In genomic region chrX:70954871-70955270, GRCh38 we compare ENCODE assay signal across 35 cellular contexts. TPM values are rescaled to one million over a fixed set of nuclear protein-coding genes. Genes with fewer than 3 reads are reported as not detected.
"Had no signal": no experiment of that assay in that cellular context is flagged by ENCODE, and none has a peak within 500 bp of the region (broad histone marks: within the 10 kb centered on the region; RNA-seq: fewer than 3 reads in every experiment).

No MANE protein-coding gene starts in this region.

- H3K36me3 Mint-ChIP-seq: naive thymus-derived CD4-positive, alpha-beta T cell; natural killer cell; neural progenitor cell; stimulated activated effector memory CD8-positive, alpha-beta T cell treated with anti-CD3 and anti-CD28 coated beads, Interleukin-12 subunit alpha, Interleukin-12 subunit beta, amount 100 ng/mL, for 72 hours; stimulated activated naive B cell treated with anti-CD40 and anti-IgM and Interleukin-4, amounts not matched to agents 10 μg/mL and 1 μg/mL and 100 μg/mL, for 72 hours had no signal

- H3K9me3 ChIP-seq: ovary, spleen, stomach, thoracic aorta, thyroid gland, tibial nerve, upper lobe of left lung, vagina had no signal

- H3K27ac Mint-ChIP-seq: naive thymus-derived CD4-positive, alpha-beta T cell; natural killer cell; nephron; neural progenitor cell; progenitor cell of endocrine pancreas; stimulated activated effector memory CD8-positive, alpha-beta T cell treated with anti-CD3 and anti-CD28 coated beads, Interleukin-12 subunit alpha, Interleukin-12 subunit beta, amount 100 ng/mL, for 72 hours; stimulated activated naive B cell treated with anti-CD40 and anti-IgM and Interleukin-4, amounts not matched to agents 10 μg/mL and 1 μg/mL and 100 μg/mL, for 72 hours; stimulated activated naive CD8-positive, alpha-beta T cell treated with anti-CD3 and anti-CD28 coated beads, Interleukin-15, Interleukin-2, amounts not matched to agents 100 ng/mL and 50 ng/mL, for 24 hours had no signal

- H3K79me2 ChIP-seq: parathyroid adenoma had no signal

- H3K36me3 ChIP-seq: neural progenitor cell, ovary, spleen, stomach, thoracic aorta, thyroid gland, tibial nerve, upper lobe of left lung, vagina had no signal

- H3K4me2 ChIP-seq: neural progenitor cell, smooth muscle cell had no signal

- H3K4me1 ChIP-seq: neural progenitor cell, parathyroid adenoma, psoas muscle, spleen, stomach, thyroid gland, tibial nerve, upper lobe of left lung, vagina had no signal

- H3K27me3 ChIP-seq: neural progenitor cell, ovary, thyroid gland, tibial nerve, upper lobe of left lung, vagina had no signal

- H3K27ac ChIP-seq: neural progenitor cell, ovary, parathyroid adenoma, psoas muscle, skin epidermis, spleen, stomach, thoracic aorta, thyroid gland, tibial nerve, upper lobe of left lung, vagina had no signal

- DNase-seq: naive thymus-derived CD4-positive, alpha-beta T cell; natural killer cell; occipital lobe; ovary; posterior cingulate gyrus; psoas muscle; right cardiac atrium; spleen; stimulated activated CD4-positive, alpha-beta T cell treated with anti-CD3 and anti-CD28 coated beads, Interleukin-12 subunit alpha, Interleukin-12 subunit beta, amount 100 ng/mL, for 4 hours; stimulated activated CD4-positive, alpha-beta T cell treated with anti-CD3 and anti-CD28 coated beads, Interleukin-1b, Interleukin-23, amount 100 ng/mL, for 48 hours; stimulated activated CD4-positive, alpha-beta T cell treated with anti-CD3 and anti-CD28 coated beads, Interleukin-4, amount 100 ng/mL, for 1 hour; stimulated activated naive B cell treated with anti-CD40 and anti-IgM and Interleukin-4, amounts not matched to agents 10 μg/mL and 1 μg/mL and 100 μg/mL, for 72 hours; stimulated activated naive CD4-positive, alpha-beta T cell treated with Interleukin-2 at 50 U/mL for 16 hours; stomach; thyroid gland; trophoblast cell; upper lobe of left lung had no signal

- H3K4me1 Mint-ChIP-seq: natural killer cell; nephron; neural progenitor cell; stimulated activated effector memory CD8-positive, alpha-beta T cell treated with anti-CD3 and anti-CD28 coated beads, Interleukin-12 subunit alpha, Interleukin-12 subunit beta, amount 100 ng/mL, for 72 hours; stimulated activated naive B cell treated with anti-CD40 and anti-IgM and Interleukin-4, amounts not matched to agents 10 μg/mL and 1 μg/mL and 100 μg/mL, for 72 hours had no signal

- H3K9ac ChIP-seq: neural progenitor cell, parathyroid adenoma had no signal

- H3K9me3 Mint-ChIP-seq: naive thymus-derived CD4-positive, alpha-beta T cell; natural killer cell; stimulated activated effector memory CD8-positive, alpha-beta T cell treated with anti-CD3 and anti-CD28 coated beads, Interleukin-12 subunit alpha, Interleukin-12 subunit beta, amount 100 ng/mL, for 72 hours; stimulated activated naive B cell treated with anti-CD40 and anti-IgM and Interleukin-4, amounts not matched to agents 10 μg/mL and 1 μg/mL and 100 μg/mL, for 72 hours; stimulated activated naive CD8-positive, alpha-beta T cell treated with anti-CD3 and anti-CD28 coated beads, Interleukin-15, Interleukin-2, amounts not matched to agents 100 ng/mL and 50 ng/mL, for 24 hours had no signal

- H2AFZ ChIP-seq: neural progenitor cell, parathyroid adenoma had no signal

- ATAC-seq: naive thymus-derived CD4-positive, alpha-beta T cell; natural killer cell; psoas muscle; right cardiac atrium; sciatic nerve; stimulated activated effector memory CD8-positive, alpha-beta T cell treated with anti-CD3 and anti-CD28 coated beads, Interleukin-12 subunit alpha, Interleukin-12 subunit beta, amount 100 ng/mL, for 72 hours; stimulated activated naive B cell treated with anti-CD40 and anti-IgM and Interleukin-4, amounts not matched to agents 10 μg/mL and 1 μg/mL and 100 μg/mL, for 72 hours had no signal

- H3K4me3 Mint-ChIP-seq: naive thymus-derived CD4-positive, alpha-beta T cell; natural killer cell; nephron; neural progenitor cell; stimulated activated effector memory CD8-positive, alpha-beta T cell treated with anti-CD3 and anti-CD28 coated beads, Interleukin-12 subunit alpha, Interleukin-12 subunit beta, amount 100 ng/mL, for 72 hours; stimulated activated naive B cell treated with anti-CD40 and anti-IgM and Interleukin-4, amounts not matched to agents 10 μg/mL and 1 μg/mL and 100 μg/mL, for 72 hours; stimulated activated naive CD8-positive, alpha-beta T cell treated with anti-CD3 and anti-CD28 coated beads, Interleukin-15, Interleukin-2, amounts not matched to agents 100 ng/mL and 50 ng/mL, for 24 hours had no signal

- H3K4me3 ChIP-seq: neural progenitor cell, ovary, psoas muscle, skin epidermis, smooth muscle cell, spleen, stomach, thoracic aorta, thyroid gland, tibial nerve, upper lobe of left lung, vagina had no signal

- FAIRE-seq: urothelium cell line had no signal

RNA-seq across cellular contexts. Expression of gene SLC7A3, which starts 24.0 kb away (rescaled TPM):
- total RNA-seq: naive thymus-derived CD4-positive, alpha-beta T cell; natural killer cell; osteoblast; psoas muscle; renal cortical epithelial cell; right cardiac atrium; spleen; subcutaneous adipose tissue; thoracic aorta had no signal
- polyA plus RNA-seq: psoas muscle, right cardiac atrium had no signal

RNA-seq across cellular contexts. Expression of gene TEX11, which starts 46.4 kb away (rescaled TPM):
- total RNA-seq: naive thymus-derived CD4-positive, alpha-beta T cell; natural killer cell; occipital lobe; osteoblast; ovary; psoas muscle; sciatic nerve; stomach; subcutaneous adipose tissue; thoracic aorta; thyroid gland; tibial nerve; ureter; vagina had no signal
- polyA plus RNA-seq: neural cell, ovary, psoas muscle, right cardiac atrium had no signal
